In genomic region chr19:50638576-50638975, GRCh38 we compare ENCODE assay signal across 1 cellular context.
TF ChIP-seq lines count a peak whose summit lies in the region.

No MANE protein-coding gene starts in this region.

TF ChIP-seq in K562, 482 proteins besides CTCF, POLR2A, EP300 and RAD21:
- TF ChIP-seq NFIC (IDR thresholded peaks at IDR 0.05) (peak; percentile 55), ZNF644 (tag; IDR thresholded peaks at IDR 0.05; ENCODE audit: low read depth) (0 out of 2 replicates have a peak, but pooled peaks have one; percentile 7), ZNF384 (IDR thresholded peaks at IDR 0.05; ENCODE audit: low read depth, low read length) (no peak)
